Comparison of ENCODE assay signal across 13 cellular contexts in the genomic region with DNA sequence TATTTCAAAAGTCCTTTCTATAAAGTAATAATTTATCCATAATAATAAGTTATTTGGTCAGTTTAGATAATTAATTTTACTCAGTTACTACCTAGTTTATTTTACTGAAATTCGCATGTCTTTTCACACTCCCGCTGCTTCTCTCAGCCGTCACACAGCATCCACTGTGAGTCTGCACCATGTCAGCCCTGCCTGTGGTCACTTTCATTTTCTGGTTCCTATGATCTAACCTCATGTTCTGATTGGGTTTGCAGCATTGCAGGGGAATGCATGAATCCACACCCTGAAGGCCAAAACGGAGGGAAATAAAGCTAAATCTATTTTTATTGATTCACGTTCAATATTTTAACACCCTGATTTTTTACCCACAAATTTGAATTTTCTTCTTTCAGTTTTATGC. TPM values are rescaled to one million over a fixed set of nuclear protein-coding genes. Genes with fewer than 3 reads are reported as not detected.
DNase-seq lines count a peak whose midpoint lies in the region; ATAC-seq, FAIRE-seq and TF ChIP-seq lines count a peak whose summit lies in the region.
"Had no signal": no experiment of that assay in that cellular context is flagged by ENCODE, and none has a peak within 500 bp of the region (broad histone marks: within the 10 kb centered on the region; RNA-seq: fewer than 3 reads in every experiment).

No MANE protein-coding gene starts in this region.

- TF ChIP-seq POLR2A in GM12878 (IDR thresholded peaks at IDR 0.05; ENCODE audit: low read depth, low read length) = no peak

- WGBS in GM12878 (ENCODE audit: insufficient coverage, insufficient replicate concordance, low lambda C conversion rate, missing lambda C conversion rate) = 24% methylated on average over 5 of the region's 5 CpGs

- DNase-seq in Ammon's horn (ENCODE audit: low spot score) (peak; percentile 68), GM23338 (ENCODE audit: low spot score) (no peak), GM12878 (ENCODE audit: low read depth, low spot score) (peak; percentile 8), midbrain (lab: John Stamatoyannopoulos, UW) (peak; percentile 32), progenitor cell of endocrine pancreas (ENCODE audit: low spot score, unreplicated experiment) (no peak)
- no peak for DNase-seq in stimulated activated CD4-positive, alpha-beta T cell treated with anti-CD3 and anti-CD28 coated beads, Interleukin-12 subunit alpha, Interleukin-12 subunit beta, amount 100 ng/mL, for 4 hours
- DNase-seq: C1 segment of cervical spinal cord, occipital lobe had no signal

- H3K4me3 ChIP-seq in GM23338 (no peak overlapping the region), GM12878 (no peak overlapping the region)
- H3K4me3 ChIP-seq: cardiac muscle cell, SJCRH30 had no signal

- H3K9me2 ChIP-seq in GM23338 (ENCODE audit: insufficient read depth) = no peaks in the 10 kb centered on the region; the same call in 1 of the 2 replicates

- RAD21 ChIA-PET in GM12878 (lab: Charles Lee; ENCODE audit: unreplicated experiment) = no interaction called here

- H3K36me3 Mint-ChIP-seq in GM23338 (ENCODE audit: low read depth) = no peaks in the 10 kb centered on the region
- peaks cover 1% of the 10 kb centered on the region for H3K36me3 Mint-ChIP-seq in progenitor cell of endocrine pancreas (ENCODE audit: insufficient read depth)

- no peak for FAIRE-seq in GM12878 (lab: Jason Lieb, UNC)

- H3K4me3 Mint-ChIP-seq in GM23338 (no peak overlapping the region), progenitor cell of endocrine pancreas (ENCODE audit: low read depth) (no peak overlapping the region)

- H3K27ac Mint-ChIP-seq in GM23338 = peak overlapping the region; percentile 83
- H3K27ac Mint-ChIP-seq in progenitor cell of endocrine pancreas = no peak overlapping the region

- H3K36me3 ChIP-seq in GM23338 (ENCODE audit: insufficient read depth) (no peaks in the 10 kb centered on the region), GM12878 (ENCODE audit: control insufficient read depth in 2 of 2, insufficient read depth in 2 of 2, low read length in 1 of 2) (no peaks in the 10 kb centered on the region)
- H3K36me3 ChIP-seq: cardiac muscle cell, SJCRH30 had no signal

- TF ChIP-seq EP300 in GM12878 (IDR thresholded peaks at IDR 0.05; ENCODE audit: borderline replicate concordance in 1 of 2, control insufficient read depth in 1 of 2, low read depth in 2 of 2, low read length in 2 of 2) = no peak

- H3K27me3 Mint-ChIP-seq in GM23338 (ENCODE audit: insufficient read depth, low read depth, poor library complexity) (peaks cover 1% of the 10 kb centered on the region), progenitor cell of endocrine pancreas (no peaks in the 10 kb centered on the region)

- CTCF ChIA-PET in GM12878 (lab: Yijun Ruan, JAX) = no interaction called here

- H3K4me1 Mint-ChIP-seq in GM23338 (peaks cover 7% of the 10 kb centered on the region), progenitor cell of endocrine pancreas (ENCODE audit: low read depth) (no peaks in the 10 kb centered on the region)

- BruUV-seq in GM12878 (replicated peaks; lab: Mats Ljungman, UMichigan) = no TSS peak

- H3K4me2 ChIP-seq in GM23338 (no peak overlapping the region), GM12878 (ENCODE audit: control insufficient read depth, insufficient read depth) (no peak overlapping the region)

- H3F3A ChIP-seq in GM23338 (replicated peaks; ENCODE audit: low read depth) = no peaks in the 10 kb centered on the region

- no peak for TF ChIP-seq CTCF in GM23338 (conservative IDR thresholded peaks at IDR 0.05; ENCODE audit: low read depth in 2 of 2)
- TF ChIP-seq CTCF in GM12878 (IDR thresholded peaks at IDR 0.05 in 2 of 3, conservative IDR thresholded peaks at IDR 0.05 in 1 of 3; ENCODE audit: control insufficient read depth in 2 of 3, extremely low read depth in 1 of 3, insufficient read depth in 1 of 3, low read depth in 3 of 3, low read length in 3 of 3) = no peak
- TF ChIP-seq CTCF in progenitor cell of endocrine pancreas (IDR thresholded peaks at IDR 0.05; ENCODE audit: unreplicated experiment) = no peak

- ATAC-seq in GM23338 = peak; percentile 56
- ATAC-seq in GM12878 = peak; percentile 94
- no peak for ATAC-seq in GM18520 (IDR thresholded peaks at IDR 0.05; ENCODE audit: unreplicated experiment)
- ATAC-seq in HG03521 (IDR thresholded peaks at IDR 0.05; ENCODE audit: unreplicated experiment) = no peak

- H3K27ac ChIP-seq in GM23338 (ENCODE audit: low read depth) (no peak overlapping the region), GM12878 (ENCODE audit: control insufficient read depth, insufficient read depth) (no peak overlapping the region)
- H3K27ac ChIP-seq: cardiac muscle cell, SJCRH30 had no signal

- SMC1A ChIA-PET in GM12878 (lab: Charles Lee; ENCODE audit: uncharacterized antibody, unreplicated experiment) = interaction anchor here (0.6 kb wide), 1 partner anchor 226 kb away, joined by 3 read pairs; no protein-coding TSS in a partner anchor

- no peaks in the 10 kb centered on the region for H4K20me1 ChIP-seq in GM23338 (replicated peaks; ENCODE audit: insufficient read depth)
- no peaks in the 10 kb centered on the region; the same call in 1 of the 2 replicates for H4K20me1 ChIP-seq in GM12878 (ENCODE audit: control insufficient read depth, insufficient read depth)

- no peak overlapping the region for H3K9ac ChIP-seq in GM12878 (ENCODE audit: control insufficient read depth, insufficient read depth, low read length)

- intact Hi-C loops in GM12878 (cut with micrococcal nuclease; ENCODE audit: unreplicated experiment) = no loop called here

- H3K27me3 ChIP-seq in GM23338 (ENCODE audit: insufficient read depth) (no peaks in the 10 kb centered on the region), GM12878 (replicated peaks in 1 of 2; ENCODE audit: control insufficient read depth in 2 of 2, insufficient read depth in 2 of 2, low read length in 1 of 2) (no peaks in the 10 kb centered on the region)
- H3K27me3 ChIP-seq: cardiac muscle cell, SJCRH30 had no signal

- in situ Hi-C loops in GM12878 (cut with MboI) = no loop called here

- no peaks in the 10 kb centered on the region; the same call in 2 of the 3 replicates for H3K9me3 Mint-ChIP-seq in GM23338
- peaks cover 4% of the 10 kb centered on the region for H3K9me3 Mint-ChIP-seq in progenitor cell of endocrine pancreas (ENCODE audit: low read depth)

- H2AFZ ChIP-seq in GM23338 (no peak overlapping the region), GM12878 (ENCODE audit: control insufficient read depth, low read depth, low read length) (no peak overlapping the region)

- no peak for TF ChIP-seq RAD21 in GM12878 (IDR thresholded peaks at IDR 0.05; ENCODE audit: insufficient read depth, low read depth, low read length)

- H3K4me1 ChIP-seq in GM23338 (ENCODE audit: insufficient read depth) (peaks cover 21% of the 10 kb centered on the region), GM12878 (ENCODE audit: control insufficient read depth, insufficient read depth, low read length) (no peaks in the 10 kb centered on the region)
- H3K4me1 ChIP-seq: SJCRH30 had no signal

- H3K9me3 ChIP-seq in GM12878 (replicated peaks; ENCODE audit: control insufficient read depth, insufficient read depth, low read length) = no peaks in the 10 kb centered on the region
- H3K9me3 ChIP-seq: SJCRH30 had no signal

- POLR2A ChIA-PET in GM12878 (lab: Charles Lee) = no interaction called here

- H3K79me2 ChIP-seq in GM23338 (replicated peaks; ENCODE audit: insufficient read depth) (no peaks in the 10 kb centered on the region), GM12878 (ENCODE audit: control insufficient read depth, insufficient read depth, low read length) (no peaks in the 10 kb centered on the region)

TF ChIP-seq in GM23338, 12 proteins besides CTCF, POLR2A, EP300 and RAD21 (continues in another document):
- TF ChIP-seq ZNF331 (CRISPR knock-in tag; IDR thresholded peaks at IDR 0.05; ENCODE audit: low read depth) (no peak), CREB1 (CRISPR knock-in tag; IDR thresholded peaks at IDR 0.05; ENCODE audit: low read depth) (no peak)

TF ChIP-seq in GM12878, 131 proteins besides CTCF, POLR2A, EP300 and RAD21 (continues in another document):
- TF ChIP-seq SMARCA5 (IDR thresholded peaks at IDR 0.05) = no peak
- TF ChIP-seq TARDBP (IDR thresholded peaks at IDR 0.05; ENCODE audit: borderline replicate concordance) = no peak
- TF ChIP-seq, protein P1, sequence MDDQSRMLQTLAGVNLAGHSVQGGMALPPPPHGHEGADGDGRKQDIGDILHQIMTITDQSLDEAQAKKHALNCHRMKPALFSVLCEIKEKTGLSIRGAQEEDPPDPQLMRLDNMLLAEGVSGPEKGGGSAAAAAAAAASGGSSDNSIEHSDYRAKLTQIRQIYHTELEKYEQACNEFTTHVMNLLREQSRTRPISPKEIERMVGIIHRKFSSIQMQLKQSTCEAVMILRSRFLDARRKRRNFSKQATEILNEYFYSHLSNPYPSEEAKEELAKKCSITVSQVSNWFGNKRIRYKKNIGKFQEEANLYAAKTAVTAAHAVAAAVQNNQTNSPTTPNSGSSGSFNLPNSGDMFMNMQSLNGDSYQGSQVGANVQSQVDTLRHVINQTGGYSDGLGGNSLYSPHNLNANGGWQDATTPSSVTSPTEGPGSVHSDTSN (IDR thresholded peaks at IDR 0.05; ENCODE audit: insufficient replicate concordance, low read depth, low read length) = no peak
- TF ChIP-seq SMAD5 (IDR thresholded peaks at IDR 0.05; ENCODE audit: low read depth) = no peak

RNA-seq across cellular contexts. Expression of a gene that starts 47.4 kb away (rescaled TPM):
- 2.0 and 3.9 TPM in 2 replicates for total RNA-seq in GM23338 (2014; rRNA removed; shearing (Covaris generic))
- polyA plus RNA-seq in GM23338 (2016; fragmentation: Nextera tagmentation; extraction: Ambion mirVana) (0.47 and 0.50 TPM in 2 replicates), GM12878 (2011; rRNA removed) (1.3 and 1.7 TPM in 2 replicates), GM12878 (2014; fragmentation: Illumina TruSeq; extraction: Trizol) (0.04 TPM in 1 of 2 replicates, not detected in the other), GM12878 (2014; fragmentation: Nextera tagmentation; extraction: Ambion mirVana) (under 1 TPM; 0.02 to 0.03 TPM), GM12878 (2014; rRNA removed) (0.01 and 0.03 TPM in 2 replicates), GM12878 (2016; fragmentation: Nextera tagmentation; extraction: Ambion mirVana) (not detected)
- total RNA-seq in GM12878 (2013; cell fraction: nucleolus; rRNA removed) = 0.10 TPM in 1 of 2 replicates, not detected in the other
- total RNA-seq in GM12878 (2014; rRNA removed) (0.05 and 0.06 TPM in 2 replicates), GM12878 (2014; rRNA removed; fragmentation: Illumina TruSeq; extraction: Trizol) (under 0.01 TPM in 1 of 2 replicates, not detected in the other), GM12878 (2021) (0.03 and 0.16 TPM in 2 replicates), progenitor cell of endocrine pancreas (14.4 and 17.8 TPM in 2 replicates)
- polyA plus RNA-seq in GM12878 (2011; ENCODE audit: low read depth) = not detected
- polyA plus RNA-seq in GM12878 (2011; cell fraction: cytosol; rRNA removed) = 0.84 and 1.0 TPM in 2 replicates
- 1.5 and 2.2 TPM in 2 replicates for polyA plus RNA-seq in GM12878 (2011; cell fraction: nucleus; rRNA removed)
- not detected in 2 replicates for polyA plus RNA-seq in GM12878 (2012)
- 4.1 and 5.9 TPM in 2 replicates for polyA minus RNA-seq in GM12878 (2011; rRNA and poly(A)+ RNA removed)
- 4.4 and 7.5 TPM in 2 replicates for polyA minus RNA-seq in GM12878 (2011; cell fraction: cytosol; rRNA and poly(A)+ RNA removed)
- 2.1 and 4.5 TPM in 2 replicates for polyA minus RNA-seq in GM12878 (2011; cell fraction: nucleus; rRNA and poly(A)+ RNA removed)
- total RNA-seq: activated CD8-positive, alpha-beta memory T cell treated with anti-CD3 and anti-CD28 coated beads for 36 hours had no signal

Comparison
In these comparisons a context has a peak if more than half of its experiments do, and no peak if none do; other contexts are left out.
1. DNase-seq: peak in Ammon's horn (single experiment), GM12878 (single experiment) and midbrain (single experiment); none in GM23338 (single experiment), stimulated activated CD4-positive, alpha-beta T cell treated with anti-CD3 and anti-CD28 coated beads, Interleukin-12 subunit alpha, Interleukin-12 subunit beta, amount 100 ng/mL, for 4 hours (single experiment) and progenitor cell of endocrine pancreas (single experiment).
2. ATAC-seq: peak in GM23338 (single experiment) and GM12878 (single experiment); none in GM18520 (single experiment) and HG03521 (single experiment).